ENCODE assay signal across 1 cellular context in genomic region chr4:130416228-130416627, GRCh38.
TF ChIP-seq lines count a peak whose summit lies in the region.

No MANE protein-coding gene starts in this region.

TF ChIP-seq in HepG2, 621 proteins besides CTCF, POLR2A, EP300 and RAD21 (continued from another document):
- TF ChIP-seq ZNF350 (CRISPR knock-in tag; IDR thresholded peaks at IDR 0.05; ENCODE audit: borderline replicate concordance, low read depth): no peak
- peak; percentile 63; the same call in 1 of the 2 replicates for TF ChIP-seq MAFF (IDR thresholded peaks at IDR 0.05; ENCODE audit: low read depth, low read length)
- peak; percentile 41 to 77 for TF ChIP-seq MAFK (conservative IDR thresholded peaks at IDR 0.05 in 1 of 2, IDR thresholded peaks at IDR 0.05 in 1 of 2; ENCODE audit: low read length in 2 of 2)
- no peak for TF ChIP-seq ZNF143 (CRISPR knock-in tag; IDR thresholded peaks at IDR 0.05)
